Comparison of ENCODE assay signal across 8 cellular contexts in genomic region chr16:27269300-27270150, GRCh38. TPM values are rescaled to one million over a fixed set of nuclear protein-coding genes. Genes with fewer than 3 reads are reported as not detected.
DNase-seq lines count a peak whose midpoint lies in the region; ATAC-seq and TF ChIP-seq lines count a peak whose summit lies in the region.

No MANE protein-coding gene starts in this region.

- no peak overlapping the region for H2BK12ac ChIP-seq in neuronal stem cell (ENCODE audit: low read length)

- ATAC-seq in GM19351 (IDR thresholded peaks at IDR 0.05; ENCODE audit: unreplicated experiment) (no peak), GM19452 (IDR thresholded peaks at IDR 0.05; ENCODE audit: unreplicated experiment) (no peak), GM18909 (IDR thresholded peaks at IDR 0.05; ENCODE audit: poor library complexity, unreplicated experiment) (no peak)

- H3K23ac ChIP-seq in neuronal stem cell (ENCODE audit: low read depth, low read length, poor library complexity) = no peak overlapping the region

- peak overlapping the region; percentile 68 for H3K4me3 ChIP-seq in NB4 (ENCODE audit: low read depth, low read length)
- peak overlapping the region; percentile 55 to 99 (median 89) for H3K4me3 ChIP-seq in dorsolateral prefrontal cortex
- H3K4me3 ChIP-seq in neuronal stem cell (ENCODE audit: low read length in 2 of 2) = peak overlapping the region in 1 of 2 donors; percentile 74

- peak overlapping the region; percentile 86 for H2AFZ ChIP-seq in neuronal stem cell (ENCODE audit: low read length)

- no peaks in the 10 kb centered on the region for H3K27me3 ChIP-seq in dorsolateral prefrontal cortex
- H3K27me3 ChIP-seq in neuronal stem cell (ENCODE audit: control insufficient read depth in 3 of 3, insufficient read depth in 3 of 3, low read depth in 1 of 3, low read length in 3 of 3) = no peaks in the 10 kb centered on the region

- H3K9me3 ChIP-seq in neuronal stem cell (replicated peaks in 1 of 2; ENCODE audit: control insufficient read depth in 2 of 2, insufficient read depth in 1 of 2, low read depth in 1 of 2, low read length in 2 of 2) = no peaks in the 10 kb centered on the region

- intact Hi-C loops in dorsolateral prefrontal cortex (cut with DNase I) = loop anchor here in 1 of 2 donors (5.0 kb wide), 1 partner anchor 67 kb away; the partner anchor contains the start of gene KDM8

- no peak overlapping the region for H3K9ac ChIP-seq in neuronal stem cell (ENCODE audit: low read depth, low read length, poor library complexity)

- H2BK15ac ChIP-seq in neuronal stem cell (ENCODE audit: low read length) = no peak overlapping the region

- no peaks in the 10 kb centered on the region for H3K79me1 ChIP-seq in neuronal stem cell (ENCODE audit: low read depth, low read length)

- no peak overlapping the region for H2AK5ac ChIP-seq in neuronal stem cell (ENCODE audit: low read depth, low read length)

- WGBS in neuronal stem cell (ENCODE audit: extremely low coverage in 2 of 2, insufficient read length in 2 of 2, insufficient replicate concordance in 1 of 2), 2 donors = no CpG with 5 or more reads among the region's 9 CpGs

- no peak overlapping the region for H4K91ac ChIP-seq in neuronal stem cell (ENCODE audit: low read depth, low read length, poor library complexity)

- H3K18ac ChIP-seq in neuronal stem cell (ENCODE audit: low read length) = no peak overlapping the region

- H3K36me3 ChIP-seq in neuronal stem cell (replicated peaks in 1 of 2; ENCODE audit: control insufficient read depth in 2 of 2, insufficient read depth in 2 of 2, low read length in 2 of 2) = no peaks in the 10 kb centered on the region

- H2BK120ac ChIP-seq in neuronal stem cell (ENCODE audit: low read depth, low read length) = no peak overlapping the region

- H2BK5ac ChIP-seq in neuronal stem cell (ENCODE audit: low read length) = no peak overlapping the region

- H3K4me2 ChIP-seq in neuronal stem cell (ENCODE audit: insufficient read depth, low read length, poor library complexity, severe bottlenecking) = no peak overlapping the region

- peak overlapping the region; percentile 73 for H3K27ac ChIP-seq in C4-2B
- H3K27ac ChIP-seq in dorsolateral prefrontal cortex = peak overlapping the region in 18 of 59 donors; percentile 46 to 93 (median 86)
- H3K27ac ChIP-seq in neuronal stem cell (replicated peaks; ENCODE audit: low read length) = no peak overlapping the region

- DNase-seq in NB4 (ENCODE audit: low read depth) = no peak
- DNase-seq in dorsolateral prefrontal cortex = no peak
- DNase-seq in neuronal stem cell (ENCODE audit: low spot score) = no peak
- no peak for DNase-seq in mucosa of gallbladder (ENCODE audit: low spot score)

- H4K8ac ChIP-seq in neuronal stem cell (ENCODE audit: low read depth, low read length) = no peak overlapping the region

- TF ChIP-seq CTCF in C4-2B (conservative IDR thresholded peaks at IDR 0.05) = no peak
- TF ChIP-seq CTCF in NB4 (IDR thresholded peaks at IDR 0.05; ENCODE audit: low read depth, low read length) = no peak
- TF ChIP-seq CTCF in dorsolateral prefrontal cortex (IDR thresholded peaks at IDR 0.05 in 54 of 56, conservative IDR thresholded peaks at IDR 0.05 in 2 of 56; ENCODE audit: low read depth in 1 of 56, partially characterized antibody in 56 of 56) = no peak

- no peak for TF ChIP-seq POLR2A in NB4 (IDR thresholded peaks at IDR 0.05; ENCODE audit: extremely low read depth, insufficient read length)

- no peak overlapping the region for H3K4ac ChIP-seq in neuronal stem cell (ENCODE audit: low read length)

- peaks cover 5 to 6% of the 10 kb centered on the region in 2 donors for H3K4me1 ChIP-seq in neuronal stem cell (ENCODE audit: control insufficient read depth in 2 of 2, insufficient read depth in 1 of 2, low read depth in 1 of 2, low read length in 2 of 2)

- H3K14ac ChIP-seq in neuronal stem cell (ENCODE audit: low read length) = no peak overlapping the region

RNA-seq across cellular contexts. Expression of gene NSMCE1, which starts 1.0 kb away (rescaled TPM):
- total RNA-seq in dorsolateral prefrontal cortex = 10 to 100 TPM; 22.8 to 53.0 (median 35.7) TPM
- 54.4 TPM for polyA plus RNA-seq in neuronal stem cell (2013, experiment 1 of 2)
- polyA plus RNA-seq in neuronal stem cell (2013, experiment 2 of 2) = 52.8 TPM
- 72.0 TPM for total RNA-seq in mucosa of gallbladder

RNA-seq across cellular contexts. Expression of gene IL4R, which starts 44.2 kb away (rescaled TPM):
- total RNA-seq in dorsolateral prefrontal cortex (10 to 100 TPM in 114 of 120 experiments, 1 to 10 TPM in 6; 6.1 to 78.9 (median 30.8) TPM), mucosa of gallbladder (74.2 TPM)
- 9.3 TPM for polyA plus RNA-seq in neuronal stem cell (2013, experiment 1 of 2)
- 9.2 TPM for polyA plus RNA-seq in neuronal stem cell (2013, experiment 2 of 2)
